ENCODE assay signal across 15 cellular contexts in genomic region chr4:8241211-8241779, GRCh38. TPM values are rescaled to one million over a fixed set of nuclear protein-coding genes. Genes with fewer than 3 reads are reported as not detected.
"Had no signal": no experiment of that assay in that cellular context is flagged by ENCODE, and none has a peak within 500 bp of the region (broad histone marks: within the 10 kb centered on the region; RNA-seq: fewer than 3 reads in every experiment).

No MANE protein-coding gene starts in this region.

- H3K27me3 ChIP-seq: adrenal gland, breast epithelium, hepatocyte, thyroid gland, uterus had no signal

- FAIRE-seq: astrocyte had no signal

- H3K4me3 Mint-ChIP-seq: activated T-cell treated with anti-CD3 and anti-CD28 coated beads, Interleukin-2, amount 50 U/mL, for 72 hours; dendritic cell treated with granulocyte-macrophage colony-stimulating factor and Interleukin-4, amounts not matched to agents 40 ng/mL and 50 ng/mL, for 4 days; natural killer cell treated with Interleukin-12 subunit alpha and Interleukin-12 subunit beta and Interleukin-15 and Interleukin-18, amount 100 ng/mL, for 72 hours had no signal

- H3K36me3 Mint-ChIP-seq: activated naive CD4-positive, alpha-beta T cell treated with anti-CD3 and anti-CD28 coated beads, Interleukin-2, amount 50 U/mL, for 72 hours; natural killer cell treated with Interleukin-12 subunit alpha and Interleukin-12 subunit beta and Interleukin-15 and Interleukin-18, amount 100 ng/mL, for 72 hours had no signal

- H3K27ac ChIP-seq: adrenal gland, hepatocyte, lower lobe of right lung, thyroid gland, uterus, WERI-Rb-1 had no signal

- H3K4me2 ChIP-seq: hepatocyte had no signal

- H3K4me1 ChIP-seq: adrenal gland, breast epithelium had no signal

- H3K9me3 ChIP-seq: adrenal gland, breast epithelium, lower lobe of right lung, thyroid gland, uterus had no signal

- H3K27me3 Mint-ChIP-seq: natural killer cell treated with Interleukin-12 subunit alpha and Interleukin-12 subunit beta and Interleukin-15 and Interleukin-18, amount 100 ng/mL, for 72 hours had no signal

- H3K27ac Mint-ChIP-seq: activated naive CD4-positive, alpha-beta T cell treated with anti-CD3 and anti-CD28 coated beads, Interleukin-2, amount 50 U/mL, for 72 hours; activated T-cell treated with anti-CD3 and anti-CD28 coated beads, Interleukin-2, amount 50 U/mL, for 72 hours; dendritic cell treated with granulocyte-macrophage colony-stimulating factor and Interleukin-4, amounts not matched to agents 40 ng/mL and 50 ng/mL, for 4 days; natural killer cell treated with Interleukin-12 subunit alpha and Interleukin-12 subunit beta and Interleukin-15 and Interleukin-18, amount 100 ng/mL, for 72 hours had no signal

- DNase-seq: activated T-cell treated with anti-CD3 and anti-CD28 coated beads, Interleukin-2, amount 50 U/mL, for 72 hours; left cardiac atrium; lower lobe of right lung; thyroid gland; uterus; WERI-Rb-1 had no signal

- H3K36me3 ChIP-seq: breast epithelium, thyroid gland, uterus had no signal

- H3K79me2 ChIP-seq: hepatocyte had no signal

- H3K4me3 ChIP-seq: adrenal gland, breast epithelium, hepatocyte, lower lobe of right lung, thyroid gland, uterus had no signal

- H3K9me3 Mint-ChIP-seq: activated naive CD4-positive, alpha-beta T cell treated with anti-CD3 and anti-CD28 coated beads, Interleukin-2, amount 50 U/mL, for 72 hours; activated T-cell treated with anti-CD3 and anti-CD28 coated beads, Interleukin-2, amount 50 U/mL, for 72 hours; dendritic cell treated with granulocyte-macrophage colony-stimulating factor and Interleukin-4, amounts not matched to agents 40 ng/mL and 50 ng/mL, for 4 days; natural killer cell treated with Interleukin-12 subunit alpha and Interleukin-12 subunit beta and Interleukin-15 and Interleukin-18, amount 100 ng/mL, for 72 hours had no signal

RNA-seq across cellular contexts. Expression of gene HTRA3, which starts 28.3 kb away (rescaled TPM):
- total RNA-seq: activated CD8-positive, alpha-beta memory T cell treated with anti-CD3 and anti-CD28 coated beads for 36 hours; activated naive CD4-positive, alpha-beta T cell treated with anti-CD3 and anti-CD28 coated beads, Interleukin-2, amount 50 U/mL, for 72 hours; activated T-cell treated with anti-CD3 and anti-CD28 coated beads, Interleukin-2, amount 50 U/mL, for 72 hours; natural killer cell treated with Interleukin-12 subunit alpha and Interleukin-12 subunit beta and Interleukin-15 and Interleukin-18, amount 100 ng/mL, for 72 hours; T-helper 2 cell treated with Interferon-gamma antibody and Interleukin-4, amounts not matched to agents 100 ng/mL and 5 ng/mL, for 36 hours had no signal
